In the genomic region with DNA sequence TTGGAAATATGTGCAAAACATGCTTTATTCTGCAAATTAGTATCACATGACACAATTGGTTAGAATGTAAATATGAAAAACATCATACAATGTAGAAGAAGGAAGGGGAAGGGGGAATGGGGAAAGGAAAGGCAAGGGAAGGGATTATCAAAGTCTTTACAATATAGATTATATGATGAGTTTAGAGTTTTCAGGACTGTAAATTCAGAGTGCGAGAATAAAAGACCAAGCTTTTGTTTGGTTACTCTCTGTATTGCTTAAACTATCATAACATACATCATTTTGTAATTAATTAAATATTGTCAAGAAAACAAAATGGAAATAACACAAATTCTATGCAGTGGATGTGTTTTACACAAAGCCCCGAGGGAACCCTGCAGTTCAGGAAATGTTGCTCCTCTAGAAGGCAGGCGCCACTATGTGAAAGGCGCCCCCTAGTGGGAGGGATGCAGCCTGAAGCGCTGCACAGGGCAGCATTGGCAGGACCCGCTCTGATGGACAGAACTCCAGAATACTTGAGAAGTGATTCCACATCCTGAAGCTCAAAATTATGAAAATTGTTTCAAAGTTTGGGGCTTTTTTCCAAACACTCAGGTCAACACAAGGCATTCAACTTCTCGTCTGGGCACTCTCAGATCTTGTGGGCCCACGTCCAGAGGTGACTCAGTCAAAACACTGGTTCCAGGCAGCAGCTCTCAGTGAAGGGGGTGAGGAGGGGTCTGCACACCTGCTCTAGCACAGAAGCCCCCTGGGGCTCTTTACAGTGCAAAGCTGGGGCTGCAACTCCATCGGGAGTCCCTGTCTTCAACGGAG, we compare ENCODE assay signal across 8 cellular contexts. TPM values are rescaled to one million over a fixed set of nuclear protein-coding genes. Genes with fewer than 3 reads are reported as not detected.
A peak's percentile ranks its signal among the peaks of the same experiment; 100 is the strongest.
DNase-seq lines count a peak whose midpoint lies in the region; ATAC-seq and TF ChIP-seq lines count a peak whose summit lies in the region.

No MANE protein-coding gene starts in this region.

- no peak overlapping the region for H4K8ac ChIP-seq in neuronal stem cell (ENCODE audit: low read depth, low read length)

- H3K27me3 ChIP-seq in neuronal stem cell (ENCODE audit: control insufficient read depth in 3 of 3, insufficient read depth in 3 of 3, low read depth in 1 of 3, low read length in 3 of 3) = no peaks in the 10 kb centered on the region
- H3K27me3 ChIP-seq in stomach = no peaks in the 10 kb centered on the region

- H3K36me3 ChIP-seq in neuronal stem cell (replicated peaks in 1 of 2; ENCODE audit: control insufficient read depth in 2 of 2, insufficient read depth in 2 of 2, low read length in 2 of 2) = no peaks in the 10 kb centered on the region
- H3K36me3 ChIP-seq in stomach = no peaks in the 10 kb centered on the region

- H3K4me3 ChIP-seq in neuronal stem cell (ENCODE audit: low read length in 2 of 2) (no peak overlapping the region), stomach (no peak overlapping the region)

- ATAC-seq in GM19043 (IDR thresholded peaks at IDR 0.05; ENCODE audit: low read depth, unreplicated experiment) = peak; percentile 81
- peak; percentile 86 for ATAC-seq in HG03442 (IDR thresholded peaks at IDR 0.05; ENCODE audit: unreplicated experiment)
- ATAC-seq in activated T-cell treated with anti-CD3 and anti-CD28 coated beads, Interleukin-2, amount 50 U/mL, for 4 hours = peak; percentile 77 to 87

- no peak overlapping the region for H3K9ac ChIP-seq in neuronal stem cell (ENCODE audit: low read depth, low read length, poor library complexity)

- H2AK5ac ChIP-seq in neuronal stem cell (ENCODE audit: low read depth, low read length) = no peak overlapping the region

- H3K4me1 Mint-ChIP-seq in activated T-cell treated with anti-CD3 and anti-CD28 coated beads, Interleukin-2, amount 50 U/mL, for 4 hours (ENCODE audit: low read depth) = no peaks in the 10 kb centered on the region

- no peak overlapping the region for H2BK5ac ChIP-seq in neuronal stem cell (ENCODE audit: low read length)

- H3K4me1 ChIP-seq in neuronal stem cell (ENCODE audit: control insufficient read depth in 2 of 2, insufficient read depth in 1 of 2, low read depth in 1 of 2, low read length in 2 of 2) (no peaks in the 10 kb centered on the region), stomach (no peaks in the 10 kb centered on the region)

- no peaks in the 10 kb centered on the region for H3K79me1 ChIP-seq in neuronal stem cell (ENCODE audit: low read depth, low read length)

- H3K23ac ChIP-seq in neuronal stem cell (ENCODE audit: low read depth, low read length, poor library complexity) = no peak overlapping the region

- TF ChIP-seq POLR2A in stomach (IDR thresholded peaks at IDR 0.05) = no peak

- peak; percentile 9 for DNase-seq in OCI-M2 (lab: John Stamatoyannopoulos, UW; ENCODE audit: unreplicated experiment)
- DNase-seq in activated T-cell treated with anti-CD3 and anti-CD28 coated beads, Interleukin-2, amount 50 U/mL, for 4 hours = peak; percentile 69
- peak; percentile 57 for DNase-seq in fibroblast of peridontal ligament (ENCODE audit: extremely low read depth)
- DNase-seq in neuronal stem cell (ENCODE audit: low spot score) = peak; percentile 69
- DNase-seq in stomach = peak; percentile 82

- no peak overlapping the region for H3K18ac ChIP-seq in neuronal stem cell (ENCODE audit: low read length)

- intact Hi-C loops in stomach (cut with DNase I; ENCODE audit: low total_unique reads) = no loop called here

- H2BK120ac ChIP-seq in neuronal stem cell (ENCODE audit: low read depth, low read length) = no peak overlapping the region

- no peaks in the 10 kb centered on the region for H3K9me3 ChIP-seq in neuronal stem cell (replicated peaks in 1 of 2; ENCODE audit: control insufficient read depth in 2 of 2, insufficient read depth in 1 of 2, low read depth in 1 of 2, low read length in 2 of 2)
- H3K9me3 ChIP-seq in stomach = no peaks in the 10 kb centered on the region

- TF ChIP-seq CTCF in C4-2B (conservative IDR thresholded peaks at IDR 0.05) (peak; percentile 97), stomach (IDR thresholded peaks at IDR 0.05) (peak in 5 of 7 experiments; percentile 58 to 87 (median 80))

- no peak overlapping the region for H3K4me3 Mint-ChIP-seq in activated T-cell treated with anti-CD3 and anti-CD28 coated beads, Interleukin-2, amount 50 U/mL, for 4 hours

- H3K27me3 Mint-ChIP-seq in activated T-cell treated with anti-CD3 and anti-CD28 coated beads, Interleukin-2, amount 50 U/mL, for 4 hours (ENCODE audit: low read depth) = no peaks in the 10 kb centered on the region

- no peak overlapping the region for H3K27ac ChIP-seq in C4-2B
- no peak overlapping the region for H3K27ac ChIP-seq in neuronal stem cell (replicated peaks; ENCODE audit: low read length)
- H3K27ac ChIP-seq in stomach = no peak overlapping the region

- no CpG with 5 or more reads among the region's 10 CpGs for WGBS in neuronal stem cell (ENCODE audit: extremely low coverage in 2 of 2, insufficient read length in 2 of 2, insufficient replicate concordance in 1 of 2), 2 donors
- 17 to 34% (median 31%) methylated on average over 6 to 10 of the region's 10 CpGs for WGBS in stomach, 5 donors

- H3K9me3 Mint-ChIP-seq in activated T-cell treated with anti-CD3 and anti-CD28 coated beads, Interleukin-2, amount 50 U/mL, for 4 hours = no peaks in the 10 kb centered on the region

- no peaks in the 10 kb centered on the region for H3K36me3 Mint-ChIP-seq in activated T-cell treated with anti-CD3 and anti-CD28 coated beads, Interleukin-2, amount 50 U/mL, for 4 hours (ENCODE audit: insufficient read depth)

- H2BK12ac ChIP-seq in neuronal stem cell (ENCODE audit: low read length) = no peak overlapping the region

- no peak for TF ChIP-seq EP300 in stomach (IDR thresholded peaks at IDR 0.05)

- no peak overlapping the region for H4K91ac ChIP-seq in neuronal stem cell (ENCODE audit: low read depth, low read length, poor library complexity)

- H3K4ac ChIP-seq in neuronal stem cell (ENCODE audit: low read length) = no peak overlapping the region

- H3K14ac ChIP-seq in neuronal stem cell (ENCODE audit: low read length) = no peak overlapping the region

- no peak overlapping the region for H2BK15ac ChIP-seq in neuronal stem cell (ENCODE audit: low read length)

- H3K4me2 ChIP-seq in neuronal stem cell (ENCODE audit: insufficient read depth, low read length, poor library complexity, severe bottlenecking) = no peak overlapping the region

- H2AFZ ChIP-seq in neuronal stem cell (ENCODE audit: low read length) = no peak overlapping the region

RNA-seq across cellular contexts. Expression of a gene that starts 31.6 kb away (rescaled TPM):
- 10 to 100 TPM in 1 of 3 donors, 1 to 10 TPM in 2; 9.7 to 12.2 (median 9.7) TPM for total RNA-seq in activated T-cell treated with anti-CD3 and anti-CD28 coated beads, Interleukin-2, amount 50 U/mL, for 4 hours
- polyA plus RNA-seq in neuronal stem cell (2013, experiment 1 of 2) = 35.3 TPM
- polyA plus RNA-seq in neuronal stem cell (2013, experiment 2 of 2) = 36.1 TPM
- total RNA-seq in stomach = 10 to 100 TPM in 4 of 5 donors, 1 to 10 TPM in 1; 1.2 to 21.6 (median 12.7) TPM
- 10 to 100 TPM in 1 of 3 donors, 1 to 10 TPM in 2; 7.9 to 17.0 (median 8.8) TPM for polyA plus RNA-seq in stomach

Comparison
In these comparisons a context has a peak if more than half of its experiments do, and no peak if none do; other contexts are left out.
1. DNase-seq: peak in every context shown above with its lines; median percentile 82 in stomach; 69 in activated T-cell treated with anti-CD3 and anti-CD28 coated beads, Interleukin-2, amount 50 U/mL, for 4 hours; 69 in neuronal stem cell; 57 in fibroblast of peridontal ligament; 9 in OCI-M2.